In genomic region chr4:123651536-123652175, GRCh38 we compare ENCODE assay signal across 22 cellular contexts.
DNase-seq lines count a peak whose midpoint lies in the region; ATAC-seq and TF ChIP-seq lines count a peak whose summit lies in the region.
"Had no signal": no experiment of that assay in that cellular context is flagged by ENCODE, and none has a peak within 500 bp of the region (broad histone marks: within the 10 kb centered on the region; RNA-seq: fewer than 3 reads in every experiment).

No MANE protein-coding gene starts in this region.

- H3K9me3 ChIP-seq in thoracic aorta = no peaks in the 10 kb centered on the region
- H3K9me3 ChIP-seq: SK-N-SH had no signal

- DNase-seq in NCI-H526 (lab: John Stamatoyannopoulos, UW) (peak; percentile 13 to 56), NCI-H526 treated with DMSO at 0.1 percent for 48 hours (lab: John Stamatoyannopoulos, UW) (no peak), dedifferentiated amniotic fluid mesenchymal stem cell (ENCODE audit: extremely low spot score) (peak; percentile 65), thoracic aorta (ENCODE audit: low spot score) (no peak), SHP77 (lab: John Stamatoyannopoulos, UW) (no peak), mucosa of gallbladder (ENCODE audit: low spot score) (no peak), NOMO-1 (lab: John Stamatoyannopoulos, UW; ENCODE audit: unreplicated experiment in 2 of 2) (no peak)
- DNase-seq: 8988T; activated CD4-positive, CD25-positive, alpha-beta regulatory T cell treated with anti-CD3 and anti-CD28 coated beads, Interleukin-2, amount 50 U/mL, for 72 hours; amniotic stem cell; CD4-positive, CD25-positive, alpha-beta regulatory T cell; H9; head of caudate nucleus; NCI-H1105; occipital lobe; PC-3; SK-N-SH; T-helper 9 cell; trophoblast cell had no signal

- peaks cover 24 to 64% of the 10 kb centered on the region in 2 donors for H3K4me1 ChIP-seq in thoracic aorta (ENCODE audit: control insufficient read depth in 1 of 2, low read depth in 2 of 2)

- H3K27ac Mint-ChIP-seq in nephron = peak overlapping the region; percentile 94 to 99 (median 96)
- H3K27ac Mint-ChIP-seq: activated T-helper 2 cell treated with anti-CD3 and anti-CD28 coated beads, Interferon-gamma antibody, Interleukin-2, Interleukin-4, amounts not matched to agents 10 μg/mL and 5 μg/mL and 100 μg/mL, durations not matched to agents 14 hours and 24 hours and 36 hours; CD4-positive, CD25-positive, alpha-beta regulatory T cell; H9 had no signal

- H3K36me3 ChIP-seq in thoracic aorta = no peaks in the 10 kb centered on the region

- H3K27me3 ChIP-seq in thoracic aorta (replicated peaks; ENCODE audit: insufficient read depth) = no peaks in the 10 kb centered on the region

- peaks cover 14% of the 10 kb centered on the region for H3K9me3 Mint-ChIP-seq in nephron
- H3K9me3 Mint-ChIP-seq: activated T-helper 2 cell treated with anti-CD3 and anti-CD28 coated beads, Interferon-gamma antibody, Interleukin-2, Interleukin-4, amounts not matched to agents 10 μg/mL and 5 μg/mL and 100 μg/mL, durations not matched to agents 14 hours and 24 hours and 36 hours had no signal

- H3K27ac ChIP-seq in thoracic aorta = peak overlapping the region; percentile 49 to 71
- H3K27ac ChIP-seq: KMS-11 had no signal

- no peak for ATAC-seq in thoracic aorta (ENCODE audit: insufficient number of reproducible peaks, low FRiP score, low read depth)
- ATAC-seq: PC-3 had no signal

- peaks cover 12% of the 10 kb centered on the region for H3K36me3 Mint-ChIP-seq in nephron (ENCODE audit: low read depth)
- H3K36me3 Mint-ChIP-seq: CD4-positive, CD25-positive, alpha-beta regulatory T cell had no signal

- H3K4me1 Mint-ChIP-seq in nephron = peaks cover 44% of the 10 kb centered on the region
- H3K4me1 Mint-ChIP-seq: CD4-positive, CD25-positive, alpha-beta regulatory T cell had no signal

- no peak overlapping the region for H3K4me3 Mint-ChIP-seq in nephron
- H3K4me3 Mint-ChIP-seq: CD4-positive, CD25-positive, alpha-beta regulatory T cell; H9 had no signal

- TF ChIP-seq CTCF in nephron (IDR thresholded peaks at IDR 0.05; ENCODE audit: unreplicated experiment in 3 of 3) (no peak), thoracic aorta (IDR thresholded peaks at IDR 0.05) (no peak)

- no peak overlapping the region for H3K4me3 ChIP-seq in thoracic aorta

- no peaks in the 10 kb centered on the region for H3K27me3 Mint-ChIP-seq in nephron (ENCODE audit: low read depth)
- H3K27me3 Mint-ChIP-seq: CD4-positive, CD25-positive, alpha-beta regulatory T cell had no signal

Comparison
In these comparisons a context has a peak if more than half of its experiments do, and no peak if none do; other contexts are left out.
1. DNase-seq: peak in NCI-H526 (2 of 2) and dedifferentiated amniotic fluid mesenchymal stem cell (single experiment); none in NCI-H526 treated with DMSO at 0.1 percent for 48 hours (single experiment), thoracic aorta (single experiment), SHP77 (0 of 2), mucosa of gallbladder (single experiment) and NOMO-1 (0 of 2).